8 cellular contexts compared by ENCODE assay signal in the genomic region with DNA sequence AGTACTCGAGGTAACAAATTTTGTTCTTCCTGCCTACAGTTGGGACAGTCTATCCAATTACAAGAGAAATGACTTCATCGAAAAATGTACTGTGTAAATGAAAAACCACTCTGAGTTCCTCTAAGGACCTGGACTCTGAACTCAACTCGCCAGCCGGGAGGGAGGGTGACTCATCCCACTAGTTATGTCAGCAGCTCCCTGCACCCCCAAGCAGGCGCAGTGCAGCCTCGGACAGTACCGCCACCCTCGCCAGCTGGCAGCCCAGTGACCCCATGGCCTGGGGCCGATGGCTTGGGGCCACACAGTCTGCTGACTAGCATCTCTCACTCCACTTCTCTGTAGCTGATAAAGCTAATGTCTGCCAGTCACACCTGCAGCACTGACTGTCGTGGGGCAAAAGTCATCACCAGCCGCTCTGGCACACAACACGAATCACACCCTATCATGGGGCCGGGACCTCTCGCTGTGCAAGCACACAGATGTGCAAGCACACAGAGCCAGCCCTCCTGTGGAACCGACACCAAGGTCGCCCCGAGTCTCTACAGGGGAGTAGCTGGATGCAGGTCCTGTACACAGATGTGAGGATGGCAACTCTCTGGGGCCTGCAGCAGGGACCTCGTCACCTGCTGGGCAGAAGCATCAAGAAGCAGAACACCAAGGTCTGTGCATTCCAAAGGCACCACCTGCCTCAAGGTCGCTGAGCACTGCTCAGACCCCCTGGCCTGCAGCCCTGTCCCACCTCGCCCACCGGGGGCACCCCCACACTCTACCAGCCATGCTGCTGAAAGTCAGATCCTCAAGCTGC. TPM values are rescaled to one million over a fixed set of nuclear protein-coding genes. Genes with fewer than 3 reads are reported as not detected.
DNase-seq lines count a peak whose midpoint lies in the region; ATAC-seq and TF ChIP-seq lines count a peak whose summit lies in the region.

No MANE protein-coding gene starts in this region.

- H3K4me3 ChIP-seq in A673 (ENCODE audit: low read depth, low read length, poor library complexity, severe bottlenecking) (no peak overlapping the region), epithelial cell of proximal tubule (ENCODE audit: low read depth, low read length) (peak overlapping the region; percentile 32), mucosa of descending colon (no peak overlapping the region), HAP-1 (no peak overlapping the region)

- no peaks in the 10 kb centered on the region for H3K27me3 ChIP-seq in A673 (replicated peaks; ENCODE audit: insufficient read depth, low read depth, low read length, poor library complexity)
- H3K27me3 ChIP-seq in HAP-1 (ENCODE audit: low read depth), result no peaks in the 10 kb centered on the region

- DNase-seq in A673 (ENCODE audit: low spot score), result no peak
- DNase-seq in HT1080 (ENCODE audit: low read depth), result peak; percentile 90
- no peak for DNase-seq in activated CD8-positive, alpha-beta T cell treated with anti-CD3 and anti-CD28 coated beads, Interleukin-2, amount 10 ng/mL, durations not matched to agents 7 days and 5 days
- DNase-seq in epithelial cell of proximal tubule (ENCODE audit: low read depth), result peak; percentile 85
- peak; percentile 91 to 95 (median 91) for DNase-seq in mucosa of descending colon
- peak; percentile 91 for DNase-seq in superior temporal gyrus (ENCODE audit: extremely low spot score)
- no peak for DNase-seq in NCI-H2029 treated with DMSO at 0.1 percent for 48 hours (lab: John Stamatoyannopoulos, UW)
- DNase-seq in HAP-1 (ENCODE audit: low spot score in 2 of 2), result no peak

- H3K27me3 Mint-ChIP-seq in activated CD8-positive, alpha-beta T cell treated with anti-CD3 and anti-CD28 coated beads, Interleukin-2, amount 10 ng/mL, durations not matched to agents 7 days and 5 days (ENCODE audit: low read depth), result no peaks in the 10 kb centered on the region

- H3K27ac Mint-ChIP-seq in activated CD8-positive, alpha-beta T cell treated with anti-CD3 and anti-CD28 coated beads, Interleukin-2, amount 10 ng/mL, durations not matched to agents 7 days and 5 days, result peak overlapping the region; percentile 64

- POLR2A ChIA-PET in A673 (lab: Charles Lee; ENCODE audit: low non-redundant PET), result no interaction called here
- POLR2A ChIA-PET in activated CD8-positive, alpha-beta T cell treated with anti-CD3 and anti-CD28 coated beads, Interleukin-2, amount 10 ng/mL, durations not matched to agents 7 days and 5 days (lab: Charles Lee), result no interaction called here

- BruUV-seq in A673 (replicated peaks; lab: Mats Ljungman, UMichigan), result no TSS peak

- TF ChIP-seq CTCF in A673 (conservative IDR thresholded peaks at IDR 0.05; ENCODE audit: low read depth, low read length) (no peak), epithelial cell of proximal tubule (conservative IDR thresholded peaks at IDR 0.05; ENCODE audit: low read depth, low read length) (no peak), mucosa of descending colon (IDR thresholded peaks at IDR 0.05) (no peak)

- H3K27ac ChIP-seq in A673 (ENCODE audit: low read depth, low read length, poor library complexity, severe bottlenecking), result peak overlapping the region; percentile 49

- in situ Hi-C loops in HAP-1 (cut with MboI; ENCODE audit: low sequenced_read_pairs), result no loop called here

- ATAC-seq in activated CD8-positive, alpha-beta T cell treated with anti-CD3 and anti-CD28 coated beads, Interleukin-2, amount 10 ng/mL, durations not matched to agents 7 days and 5 days, result peak; percentile 45
- peak; percentile 94 for ATAC-seq in mucosa of descending colon

- peaks cover 76% of the 10 kb centered on the region for H3K36me3 Mint-ChIP-seq in activated CD8-positive, alpha-beta T cell treated with anti-CD3 and anti-CD28 coated beads, Interleukin-2, amount 10 ng/mL, durations not matched to agents 7 days and 5 days (ENCODE audit: low read depth)

- H3K9me3 ChIP-seq in A673 (ENCODE audit: low read depth, low read length, poor library complexity, severe bottlenecking), result no peaks in the 10 kb centered on the region
- H3K9me3 ChIP-seq in mucosa of descending colon, result no peaks in the 10 kb centered on the region
- H3K9me3 ChIP-seq in HAP-1, result peaks cover 2% of the 10 kb centered on the region; the same call in 1 of the 2 replicates

- H3K4me3 Mint-ChIP-seq in activated CD8-positive, alpha-beta T cell treated with anti-CD3 and anti-CD28 coated beads, Interleukin-2, amount 10 ng/mL, durations not matched to agents 7 days and 5 days, result no peak overlapping the region

- peaks cover 58% of the 10 kb centered on the region for H3K4me1 Mint-ChIP-seq in activated CD8-positive, alpha-beta T cell treated with anti-CD3 and anti-CD28 coated beads, Interleukin-2, amount 10 ng/mL, durations not matched to agents 7 days and 5 days (ENCODE audit: low read depth)

- H3K9me3 Mint-ChIP-seq in activated CD8-positive, alpha-beta T cell treated with anti-CD3 and anti-CD28 coated beads, Interleukin-2, amount 10 ng/mL, durations not matched to agents 7 days and 5 days (ENCODE audit: insufficient read depth), result no peaks in the 10 kb centered on the region

- intact Hi-C loops in A673 (cut with micrococcal nuclease; ENCODE audit: unreplicated experiment), result no loop called here
- intact Hi-C loops in mucosa of descending colon (cut with DNase I, micrococcal nuclease), result no loop called here

- CTCF ChIA-PET in A673 (lab: Charles Lee), result no interaction called here
- CTCF ChIA-PET in activated CD8-positive, alpha-beta T cell treated with anti-CD3 and anti-CD28 coated beads, Interleukin-2, amount 10 ng/mL, durations not matched to agents 7 days and 5 days (lab: Charles Lee), result interaction anchor here (1.2 to 1.4 kb wide), 2 partner anchors 32 to 83 kb away, joined by 3 to 4 read pairs; no protein-coding TSS in a partner anchor

- H3K4me1 ChIP-seq in A673 (ENCODE audit: insufficient read depth, low read length, poor library complexity, severe bottlenecking), result peaks cover 4% of the 10 kb centered on the region
- H3K4me1 ChIP-seq in mucosa of descending colon (ENCODE audit: low read depth), result peaks cover 63% of the 10 kb centered on the region
- H3K4me1 ChIP-seq in HAP-1, result peaks cover 11% of the 10 kb centered on the region

- H3K36me3 ChIP-seq in A673 (ENCODE audit: insufficient read depth, low read length, poor library complexity, severe bottlenecking) (peaks cover 82% of the 10 kb centered on the region), mucosa of descending colon (ENCODE audit: low read depth) (peaks cover 3% of the 10 kb centered on the region), HAP-1 (replicated peaks) (peaks cover 92% of the 10 kb centered on the region)

RNA-seq across cellular contexts. Expression of a gene that starts 5.7 kb away (rescaled TPM):
- total RNA-seq in A673 (2021) (139 and 150 TPM in 2 replicates), epithelial cell of proximal tubule (32.0 and 54.1 TPM in 2 replicates), mucosa of descending colon (100 to 1,000 TPM; 177 to 221 (median 189) TPM)
- total RNA-seq in HT1080 (2014; rRNA removed; shearing (Covaris generic)), result 34.0 and 58.5 TPM in 2 replicates
- 121 and 123 TPM in 2 replicates for polyA plus RNA-seq in HT1080 (2015; cell fraction: cytosol; rRNA removed)
- 270 and 287 TPM in 2 replicates for polyA plus RNA-seq in HT1080 (2015; cell fraction: nucleus; rRNA removed)
- total RNA-seq in activated CD8-positive, alpha-beta T cell treated with anti-CD3 and anti-CD28 coated beads, Interleukin-2, amount 10 ng/mL, durations not matched to agents 7 days and 5 days, result 100 to 1,000 TPM in 1 of 2 experiments, 10 to 100 TPM in 1; 99.5 to 111 TPM

RNA-seq across cellular contexts. Expression of a gene that starts 38.9 kb away (rescaled TPM):
- total RNA-seq in A673 (2021) (0.97 and 2.8 TPM in 2 replicates), epithelial cell of proximal tubule (169 and 190 TPM in 2 replicates), mucosa of descending colon (100 to 1,000 TPM in 2 of 3 donors, 10 to 100 TPM in 1; 41.0 to 150 (median 104) TPM)
- total RNA-seq in HT1080 (2014; rRNA removed; shearing (Covaris generic)), result 344 and 355 TPM in 2 replicates
- polyA plus RNA-seq in HT1080 (2015; cell fraction: cytosol; rRNA removed), result 262 and 360 TPM in 2 replicates
- polyA plus RNA-seq in HT1080 (2015; cell fraction: nucleus; rRNA removed), result 286 and 310 TPM in 2 replicates
- 100 to 1,000 TPM; 257 to 264 TPM for total RNA-seq in activated CD8-positive, alpha-beta T cell treated with anti-CD3 and anti-CD28 coated beads, Interleukin-2, amount 10 ng/mL, durations not matched to agents 7 days and 5 days

RNA-seq across cellular contexts. Expression of a gene that starts 49.6 kb away (rescaled TPM):
- total RNA-seq in A673 (2021), result not detected in 2 replicates
- total RNA-seq in HT1080 (2014; rRNA removed; shearing (Covaris generic)), result not detected in 2 replicates
- polyA plus RNA-seq in HT1080 (2015; cell fraction: cytosol; rRNA removed), result not detected in 2 replicates
- not detected in 2 replicates for polyA plus RNA-seq in HT1080 (2015; cell fraction: nucleus; rRNA removed)
- 100 to 1,000 TPM; 334 to 355 TPM for total RNA-seq in activated CD8-positive, alpha-beta T cell treated with anti-CD3 and anti-CD28 coated beads, Interleukin-2, amount 10 ng/mL, durations not matched to agents 7 days and 5 days
- total RNA-seq in epithelial cell of proximal tubule, result not detected in 2 replicates
- total RNA-seq in mucosa of descending colon, result 10 to 100 TPM in 2 of 3 donors, 1 to 10 TPM in 1; 10.0 to 12.8 (median 12.3) TPM

RNA-seq across cellular contexts. Expression of a gene that starts 55.1 kb away (rescaled TPM):
- total RNA-seq in A673 (2021) (43.6 and 58.8 TPM in 2 replicates), epithelial cell of proximal tubule (10.5 and 10.8 TPM in 2 replicates), mucosa of descending colon (10 to 100 TPM; 41.3 to 46.3 (median 45.4) TPM)
- 10.6 and 12.9 TPM in 2 replicates for total RNA-seq in HT1080 (2014; rRNA removed; shearing (Covaris generic))
- 6.4 and 6.7 TPM in 2 replicates for polyA plus RNA-seq in HT1080 (2015; cell fraction: cytosol; rRNA removed)
- polyA plus RNA-seq in HT1080 (2015; cell fraction: nucleus; rRNA removed), result 86.3 and 105 TPM in 2 replicates
- 10 to 100 TPM; 78.3 to 84.7 TPM for total RNA-seq in activated CD8-positive, alpha-beta T cell treated with anti-CD3 and anti-CD28 coated beads, Interleukin-2, amount 10 ng/mL, durations not matched to agents 7 days and 5 days

Comparison
In these comparisons a context has a peak if more than half of its experiments do, and no peak if none do; other contexts are left out.
1. DNase-seq: peak in HT1080 (single experiment), epithelial cell of proximal tubule (single experiment), mucosa of descending colon (3 of 3) and superior temporal gyrus (single experiment); none in A673 (single experiment), activated CD8-positive, alpha-beta T cell treated with anti-CD3 and anti-CD28 coated beads, Interleukin-2, amount 10 ng/mL, durations not matched to agents 7 days and 5 days (single experiment), NCI-H2029 treated with DMSO at 0.1 percent for 48 hours (single experiment) and HAP-1 (0 of 2).
2. RNA of a gene that starts 38.9 kb away (total RNA-seq): 344 to 355 TPM in HT1080, 257 to 264 TPM in activated CD8-positive, alpha-beta T cell treated with anti-CD3 and anti-CD28 coated beads, Interleukin-2, amount 10 ng/mL, durations not matched to agents 7 days and 5 days, 169 to 190 TPM in epithelial cell of proximal tubule and 41.0 to 150 TPM in mucosa of descending colon; 0.97 to 2.8 TPM in A673; every median in the first group is over 10 times any median in the second.
3. RNA of a gene that starts 49.6 kb away (total RNA-seq): 334 to 355 TPM in activated CD8-positive, alpha-beta T cell treated with anti-CD3 and anti-CD28 coated beads, Interleukin-2, amount 10 ng/mL, durations not matched to agents 7 days and 5 days; 10.0 to 12.8 TPM in mucosa of descending colon, not detected in A673, not detected in HT1080 and not detected in epithelial cell of proximal tubule; every median in the first group is over 10 times any median in the second.